ENCODE assay signal across 1 cellular context in genomic region chr3:115464036-115464435, GRCh38.
TF ChIP-seq lines count a peak whose summit lies in the region.

No MANE protein-coding gene starts in this region.

TF ChIP-seq in A549, 52 proteins besides CTCF, POLR2A, EP300 and RAD21 (continued from another document):
- TF ChIP-seq HMGXB4 (CRISPR knock-in tag; IDR thresholded peaks at IDR 0.05; ENCODE audit: borderline replicate concordance) (no peak), KDM1A (IDR thresholded peaks at IDR 0.05; ENCODE audit: low read depth) (no peak), CEBPB (IDR thresholded peaks at IDR 0.05) (no peak), MAX (IDR thresholded peaks at IDR 0.05) (no peak), CHD2 (IDR thresholded peaks at IDR 0.05; ENCODE audit: low read length, partially characterized antibody) (no peak), NR3C1 (IDR thresholded peaks at IDR 0.05) (no peak), FOSL2 (IDR thresholded peaks at IDR 0.05) (no peak), FOSL2 (CRISPR knock-in tag; IDR thresholded peaks at IDR 0.05) (no peak), NFE2L2 (conservative IDR thresholded peaks at IDR 0.05; ENCODE audit: low read length) (peak; percentile 65), RCOR1 (IDR thresholded peaks at IDR 0.05; ENCODE audit: low read depth, low read length) (no peak), HOXB13 (CRISPR knock-in tag; IDR thresholded peaks at IDR 0.05; ENCODE audit: low read depth) (no peak)
TF ChIP-seq in A549: peak in this region for 2.
